In genomic region chr6:7198833-7199800, GRCh38 we compare ENCODE assay signal across 1 cellular context.
TF ChIP-seq lines count a peak whose summit lies in the region.

No MANE protein-coding gene starts in this region.

TF ChIP-seq in K562, 482 proteins besides CTCF, POLR2A, EP300 and RAD21 (continued from another document and continues in another):
- TF ChIP-seq PRDM10 (IDR thresholded peaks at IDR 0.05; ENCODE audit: partially characterized antibody) (no peak), SLC30A9 (CRISPR knock-in tag; IDR thresholded peaks at IDR 0.05) (no peak), KAT8 (IDR thresholded peaks at IDR 0.05; ENCODE audit: low read depth) (no peak), ARNT (IDR thresholded peaks at IDR 0.05) (peak in 1 of 2 experiments; percentile 25; a peak in 3 of 4 replicates), MYNN (IDR thresholded peaks at IDR 0.05) (peak; percentile 51; the same call in 1 of the 2 replicates), MYNN (CRISPR knock-in tag; IDR thresholded peaks at IDR 0.05) (no peak), HMG20B (CRISPR knock-in tag; IDR thresholded peaks at IDR 0.05) (no peak), ZNF668 (CRISPR knock-in tag; IDR thresholded peaks at IDR 0.05) (no peak), NCOA4 (IDR thresholded peaks at IDR 0.05; ENCODE audit: partially characterized antibody) (no peak), MTA3 (IDR thresholded peaks at IDR 0.05; ENCODE audit: borderline replicate concordance) (peak; percentile 85), DLX4 (CRISPR knock-in tag; IDR thresholded peaks at IDR 0.05) (no peak), THRB (CRISPR knock-in tag; conservative IDR thresholded peaks at IDR 0.05) (peak; percentile 96), ZNF408 (CRISPR knock-in tag; IDR thresholded peaks at IDR 0.05; ENCODE audit: low read depth) (no peak), ILF3 (IDR thresholded peaks at IDR 0.05; ENCODE audit: borderline replicate concordance) (no peak), ZNF609 (CRISPR knock-in tag; IDR thresholded peaks at IDR 0.05; ENCODE audit: borderline replicate concordance) (no peak), ZNF717 (CRISPR knock-in tag; IDR thresholded peaks at IDR 0.05) (0 out of 2 replicates have a peak, but pooled peaks have one; percentile 62), ZNF212 (CRISPR knock-in tag; IDR thresholded peaks at IDR 0.05) (0 out of 2 replicates have a peak, but pooled peaks have one; percentile 25), ZBTB8A (IDR thresholded peaks at IDR 0.05; ENCODE audit: partially characterized antibody) (no peak), ARID2 (IDR thresholded peaks at IDR 0.05) (no peak; the same call in 1 of the 2 replicates), LCOR (CRISPR knock-in tag; IDR thresholded peaks at IDR 0.05) (no peak), SRSF7 (optimal IDR thresholded peaks at IDR 0.05; ENCODE audit: low read depth, low read length) (no peak), RBM17 (IDR thresholded peaks at IDR 0.05; ENCODE audit: borderline replicate concordance, low read depth, low read length) (no peak), ESRRA (IDR thresholded peaks at IDR 0.05; ENCODE audit: borderline replicate concordance, low read depth) (no peak; the same call in 1 of the 2 replicates), MCM5 (IDR thresholded peaks at IDR 0.05; ENCODE audit: low read depth) (no peak), ATF1 (CRISPR knock-in tag; IDR thresholded peaks at IDR 0.05) (no peak), ATF1 (tag; IDR thresholded peaks at IDR 0.05) (no peak; the same call in 1 of the 2 replicates), XRCC3 (IDR thresholded peaks at IDR 0.05) (no peak), TFAM (CRISPR knock-in tag; conservative IDR thresholded peaks at IDR 0.05) (no peak), PYGO2 (tag; IDR thresholded peaks at IDR 0.05) (no peak), ZNF79 (CRISPR knock-in tag; IDR thresholded peaks at IDR 0.05; ENCODE audit: low read depth) (no peak), MYBL2 (IDR thresholded peaks at IDR 0.05; ENCODE audit: low read depth) (peak; percentile 80), MYBL2 (CRISPR knock-in tag; IDR thresholded peaks at IDR 0.05; ENCODE audit: borderline replicate concordance) (no peak), XRCC5 (IDR thresholded peaks at IDR 0.05; ENCODE audit: low read depth, low read length) (no peak), JUND (IDR thresholded peaks at IDR 0.05; ENCODE audit: borderline replicate concordance, low read depth, low read length) (peak; percentile 48; the same call in 1 of the 2 replicates), JUND (tag; IDR thresholded peaks at IDR 0.05; ENCODE audit: borderline replicate concordance, low read depth, low read length) (peak; percentile 79; the same call in 2 of the 3 replicates)
- TF ChIP-seq, protein P1, sequence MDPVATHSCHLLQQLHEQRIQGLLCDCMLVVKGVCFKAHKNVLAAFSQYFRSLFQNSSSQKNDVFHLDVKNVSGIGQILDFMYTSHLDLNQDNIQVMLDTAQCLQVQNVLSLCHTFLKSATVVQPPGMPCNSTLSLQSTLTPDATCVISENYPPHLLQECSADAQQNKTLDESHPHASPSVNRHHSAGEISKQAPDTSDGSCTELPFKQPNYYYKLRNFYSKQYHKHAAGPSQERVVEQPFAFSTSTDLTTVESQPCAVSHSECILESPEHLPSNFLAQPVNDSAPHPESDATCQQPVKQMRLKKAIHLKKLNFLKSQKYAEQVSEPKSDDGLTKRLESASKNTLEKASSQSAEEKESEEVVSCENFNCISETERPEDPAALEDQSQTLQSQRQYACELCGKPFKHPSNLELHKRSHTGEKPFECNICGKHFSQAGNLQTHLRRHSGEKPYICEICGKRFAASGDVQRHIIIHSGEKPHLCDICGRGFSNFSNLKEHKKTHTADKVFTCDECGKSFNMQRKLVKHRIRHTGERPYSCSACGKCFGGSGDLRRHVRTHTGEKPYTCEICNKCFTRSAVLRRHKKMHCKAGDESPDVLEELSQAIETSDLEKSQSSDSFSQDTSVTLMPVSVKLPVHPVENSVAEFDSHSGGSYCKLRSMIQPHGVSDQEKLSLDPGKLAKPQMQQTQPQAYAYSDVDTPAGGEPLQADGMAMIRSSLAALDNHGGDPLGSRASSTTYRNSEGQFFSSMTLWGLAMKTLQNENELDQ (CRISPR knock-in tag; IDR thresholded peaks at IDR 0.05; ENCODE audit: borderline replicate concordance), result no peak
- TF ChIP-seq, protein P2, sequence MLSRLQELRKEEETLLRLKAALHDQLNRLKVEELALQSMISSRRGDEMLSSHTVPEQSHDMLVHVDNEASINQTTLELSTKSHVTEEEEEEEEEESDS (CRISPR knock-in tag; IDR thresholded peaks at IDR 0.05), result no peak
- TF ChIP-seq, protein P3, sequence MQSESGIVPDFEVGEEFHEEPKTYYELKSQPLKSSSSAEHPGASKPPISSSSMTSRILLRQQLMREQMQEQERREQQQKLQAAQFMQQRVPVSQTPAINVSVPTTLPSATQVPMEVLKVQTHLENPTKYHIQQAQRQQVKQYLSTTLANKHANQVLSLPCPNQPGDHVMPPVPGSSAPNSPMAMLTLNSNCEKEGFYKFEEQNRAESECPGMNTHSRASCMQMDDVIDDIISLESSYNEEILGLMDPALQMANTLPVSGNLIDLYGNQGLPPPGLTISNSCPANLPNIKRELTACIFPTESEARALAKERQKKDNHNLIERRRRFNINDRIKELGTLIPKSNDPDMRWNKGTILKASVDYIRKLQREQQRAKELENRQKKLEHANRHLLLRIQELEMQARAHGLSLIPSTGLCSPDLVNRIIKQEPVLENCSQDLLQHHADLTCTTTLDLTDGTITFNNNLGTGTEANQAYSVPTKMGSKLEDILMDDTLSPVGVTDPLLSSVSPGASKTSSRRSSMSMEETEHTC (IDR thresholded peaks at IDR 0.05), result no peak
- TF ChIP-seq, protein P4, sequence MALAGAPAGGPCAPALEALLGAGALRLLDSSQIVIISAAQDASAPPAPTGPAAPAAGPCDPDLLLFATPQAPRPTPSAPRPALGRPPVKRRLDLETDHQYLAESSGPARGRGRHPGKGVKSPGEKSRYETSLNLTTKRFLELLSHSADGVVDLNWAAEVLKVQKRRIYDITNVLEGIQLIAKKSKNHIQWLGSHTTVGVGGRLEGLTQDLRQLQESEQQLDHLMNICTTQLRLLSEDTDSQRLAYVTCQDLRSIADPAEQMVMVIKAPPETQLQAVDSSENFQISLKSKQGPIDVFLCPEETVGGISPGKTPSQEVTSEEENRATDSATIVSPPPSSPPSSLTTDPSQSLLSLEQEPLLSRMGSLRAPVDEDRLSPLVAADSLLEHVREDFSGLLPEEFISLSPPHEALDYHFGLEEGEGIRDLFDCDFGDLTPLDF (CRISPR knock-in tag; IDR thresholded peaks at IDR 0.05), result no peak
- TF ChIP-seq, protein P5, sequence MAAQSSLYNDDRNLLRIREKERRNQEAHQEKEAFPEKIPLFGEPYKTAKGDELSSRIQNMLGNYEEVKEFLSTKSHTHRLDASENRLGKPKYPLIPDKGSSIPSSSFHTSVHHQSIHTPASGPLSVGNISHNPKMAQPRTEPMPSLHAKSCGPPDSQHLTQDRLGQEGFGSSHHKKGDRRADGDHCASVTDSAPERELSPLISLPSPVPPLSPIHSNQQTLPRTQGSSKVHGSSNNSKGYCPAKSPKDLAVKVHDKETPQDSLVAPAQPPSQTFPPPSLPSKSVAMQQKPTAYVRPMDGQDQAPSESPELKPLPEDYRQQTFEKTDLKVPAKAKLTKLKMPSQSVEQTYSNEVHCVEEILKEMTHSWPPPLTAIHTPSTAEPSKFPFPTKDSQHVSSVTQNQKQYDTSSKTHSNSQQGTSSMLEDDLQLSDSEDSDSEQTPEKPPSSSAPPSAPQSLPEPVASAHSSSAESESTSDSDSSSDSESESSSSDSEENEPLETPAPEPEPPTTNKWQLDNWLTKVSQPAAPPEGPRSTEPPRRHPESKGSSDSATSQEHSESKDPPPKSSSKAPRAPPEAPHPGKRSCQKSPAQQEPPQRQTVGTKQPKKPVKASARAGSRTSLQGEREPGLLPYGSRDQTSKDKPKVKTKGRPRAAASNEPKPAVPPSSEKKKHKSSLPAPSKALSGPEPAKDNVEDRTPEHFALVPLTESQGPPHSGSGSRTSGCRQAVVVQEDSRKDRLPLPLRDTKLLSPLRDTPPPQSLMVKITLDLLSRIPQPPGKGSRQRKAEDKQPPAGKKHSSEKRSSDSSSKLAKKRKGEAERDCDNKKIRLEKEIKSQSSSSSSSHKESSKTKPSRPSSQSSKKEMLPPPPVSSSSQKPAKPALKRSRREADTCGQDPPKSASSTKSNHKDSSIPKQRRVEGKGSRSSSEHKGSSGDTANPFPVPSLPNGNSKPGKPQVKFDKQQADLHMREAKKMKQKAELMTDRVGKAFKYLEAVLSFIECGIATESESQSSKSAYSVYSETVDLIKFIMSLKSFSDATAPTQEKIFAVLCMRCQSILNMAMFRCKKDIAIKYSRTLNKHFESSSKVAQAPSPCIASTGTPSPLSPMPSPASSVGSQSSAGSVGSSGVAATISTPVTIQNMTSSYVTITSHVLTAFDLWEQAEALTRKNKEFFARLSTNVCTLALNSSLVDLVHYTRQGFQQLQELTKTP (IDR thresholded peaks at IDR 0.05; ENCODE audit: low read depth in 1 of 2, partially characterized antibody in 2 of 2), result peak; percentile 49 to 56
- TF ChIP-seq, protein P6, sequence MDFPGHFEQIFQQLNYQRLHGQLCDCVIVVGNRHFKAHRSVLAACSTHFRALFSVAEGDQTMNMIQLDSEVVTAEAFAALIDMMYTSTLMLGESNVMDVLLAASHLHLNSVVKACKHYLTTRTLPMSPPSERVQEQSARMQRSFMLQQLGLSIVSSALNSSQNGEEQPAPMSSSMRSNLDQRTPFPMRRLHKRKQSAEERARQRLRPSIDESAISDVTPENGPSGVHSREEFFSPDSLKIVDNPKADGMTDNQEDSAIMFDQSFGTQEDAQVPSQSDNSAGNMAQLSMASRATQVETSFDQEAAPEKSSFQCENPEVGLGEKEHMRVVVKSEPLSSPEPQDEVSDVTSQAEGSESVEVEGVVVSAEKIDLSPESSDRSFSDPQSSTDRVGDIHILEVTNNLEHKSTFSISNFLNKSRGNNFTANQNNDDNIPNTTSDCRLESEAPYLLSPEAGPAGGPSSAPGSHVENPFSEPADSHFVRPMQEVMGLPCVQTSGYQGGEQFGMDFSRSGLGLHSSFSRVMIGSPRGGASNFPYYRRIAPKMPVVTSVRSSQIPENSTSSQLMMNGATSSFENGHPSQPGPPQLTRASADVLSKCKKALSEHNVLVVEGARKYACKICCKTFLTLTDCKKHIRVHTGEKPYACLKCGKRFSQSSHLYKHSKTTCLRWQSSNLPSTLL (IDR thresholded peaks at IDR 0.05), result no peak
